8 cellular contexts compared by ENCODE assay signal in the genomic region with DNA sequence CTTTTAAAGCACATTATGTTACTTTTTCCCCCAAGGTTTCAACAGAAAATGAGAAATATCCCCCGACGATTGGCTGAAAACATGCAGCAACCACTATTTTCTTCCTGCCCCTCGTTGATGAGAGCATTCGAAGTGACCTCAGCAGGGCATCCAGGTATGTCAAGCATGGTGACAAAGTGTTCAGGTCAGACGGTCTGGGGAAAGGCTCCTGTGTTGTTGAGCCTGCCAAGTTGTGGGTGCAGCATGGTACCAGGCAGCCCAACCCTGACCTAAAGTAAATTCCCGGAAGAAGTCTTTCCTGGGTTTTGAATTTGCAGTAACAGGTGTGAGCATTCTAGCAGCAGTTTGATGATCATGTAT.
A peak's percentile ranks its signal among the peaks of the same experiment; 100 is the strongest.
DNase-seq lines count a peak whose midpoint lies in the region; ATAC-seq lines count a peak whose summit lies in the region.

No MANE protein-coding gene starts in this region.

- H3K9me3 Mint-ChIP-seq in activated naive CD8-positive, alpha-beta T cell (ENCODE audit: low read depth) = no peaks in the 10 kb centered on the region
- H3K9me3 Mint-ChIP-seq in stimulated activated naive B cell treated with anti-CD40 and anti-IgM and Interleukin-4, amounts not matched to agents 10 μg/mL and 1 μg/mL and 100 μg/mL, for 72 hours = no peaks in the 10 kb centered on the region

- no peaks in the 10 kb centered on the region for H3K27me3 Mint-ChIP-seq in activated naive CD8-positive, alpha-beta T cell
- H3K27me3 Mint-ChIP-seq in stimulated activated naive B cell treated with anti-CD40 and anti-IgM and Interleukin-4, amounts not matched to agents 10 μg/mL and 1 μg/mL and 100 μg/mL, for 72 hours = peaks cover 4 to 12% of the 10 kb centered on the region in 2 donors

- H3K4me3 ChIP-seq in iPS-18a (ENCODE audit: low read length) = peak overlapping the region; percentile 78

- peak overlapping the region; percentile 91 for H3K27ac ChIP-seq in iPS-18a (ENCODE audit: low read length)

- H3K9me3 ChIP-seq in iPS-18a (ENCODE audit: control insufficient read depth, low read depth, low read length) = no peaks in the 10 kb centered on the region

- H3K27ac Mint-ChIP-seq in activated naive CD8-positive, alpha-beta T cell = peak overlapping the region; percentile 99
- H3K27ac Mint-ChIP-seq in stimulated activated naive B cell treated with anti-CD40 and anti-IgM and Interleukin-4, amounts not matched to agents 10 μg/mL and 1 μg/mL and 100 μg/mL, for 72 hours = peak overlapping the region; percentile 98

- H3K36me3 ChIP-seq in iPS-18a (ENCODE audit: control insufficient read depth, low read depth, low read length) = peaks cover 39% of the 10 kb centered on the region

- DNase-seq in activated naive CD4-positive, alpha-beta T cell treated with Interleukin-2 at 50 U/mL for 16 hours = peak; percentile 4
- DNase-seq in activated naive CD4-positive, alpha-beta T cell (lab: John Stamatoyannopoulos, UW) = no peak
- DNase-seq in stimulated activated naive B cell treated with anti-CD40 and anti-IgM and Interleukin-4, amounts not matched to agents 10 μg/mL and 1 μg/mL and 100 μg/mL, for 72 hours = no peak
- DNase-seq in kidney glomerular epithelial cell (lab: John Stamatoyannopoulos, UW) (no peak), NCI-H2029 (lab: John Stamatoyannopoulos, UW) (no peak)

- peaks cover 8% of the 10 kb centered on the region for H3K4me1 ChIP-seq in iPS-18a (ENCODE audit: control insufficient read depth, low read depth, low read length)

- peaks cover 10% of the 10 kb centered on the region for H3K36me3 Mint-ChIP-seq in activated naive CD8-positive, alpha-beta T cell
- H3K36me3 Mint-ChIP-seq in stimulated activated naive B cell treated with anti-CD40 and anti-IgM and Interleukin-4, amounts not matched to agents 10 μg/mL and 1 μg/mL and 100 μg/mL, for 72 hours = peaks cover 34 to 43% of the 10 kb centered on the region in 2 donors

- peaks cover 53% of the 10 kb centered on the region for H3K4me1 Mint-ChIP-seq in activated naive CD8-positive, alpha-beta T cell (ENCODE audit: low read depth)
- peaks cover 26 to 46% of the 10 kb centered on the region in 2 donors for H3K4me1 Mint-ChIP-seq in stimulated activated naive B cell treated with anti-CD40 and anti-IgM and Interleukin-4, amounts not matched to agents 10 μg/mL and 1 μg/mL and 100 μg/mL, for 72 hours

- peak; percentile 33 to 44 for ATAC-seq in stimulated activated naive B cell treated with anti-CD40 and anti-IgM and Interleukin-4, amounts not matched to agents 10 μg/mL and 1 μg/mL and 100 μg/mL, for 72 hours (replicated peaks)
- ATAC-seq in GM21447 (IDR thresholded peaks at IDR 0.05; ENCODE audit: unreplicated experiment) = no peak

- no peaks in the 10 kb centered on the region for H3K27me3 ChIP-seq in iPS-18a (ENCODE audit: control insufficient read depth, insufficient read depth, low read length)

- peak overlapping the region; percentile 96 for H3K4me3 Mint-ChIP-seq in activated naive CD8-positive, alpha-beta T cell
- peak overlapping the region; percentile 83 to 91 for H3K4me3 Mint-ChIP-seq in stimulated activated naive B cell treated with anti-CD40 and anti-IgM and Interleukin-4, amounts not matched to agents 10 μg/mL and 1 μg/mL and 100 μg/mL, for 72 hours

- peak overlapping the region; percentile 97 for H3K9ac ChIP-seq in iPS-18a (ENCODE audit: low read length)
